ENCODE assay signal across 35 cellular contexts in the genomic region with DNA sequence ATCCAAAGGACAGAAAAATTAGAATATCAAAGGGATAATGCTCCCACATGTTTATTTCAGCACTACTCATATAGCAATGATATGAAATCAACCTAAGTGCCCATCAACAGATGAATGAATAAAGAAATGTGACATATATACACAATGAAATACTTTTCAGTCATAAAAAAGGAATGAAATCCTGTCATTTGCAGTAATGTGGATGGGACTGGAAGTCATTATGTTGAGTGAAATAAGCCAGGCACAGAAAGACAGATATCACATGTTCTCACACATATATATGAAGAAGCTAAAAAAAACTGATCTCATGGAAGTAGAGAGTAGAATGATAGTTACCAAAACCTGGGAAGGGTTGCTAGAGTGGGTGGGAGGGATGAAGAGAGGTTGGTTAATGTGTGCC.
"Had no signal": no experiment of that assay in that cellular context is flagged by ENCODE, and none has a peak within 500 bp of the region (broad histone marks: within the 10 kb centered on the region; RNA-seq: fewer than 3 reads in every experiment).

No MANE protein-coding gene starts in this region.

- H3K9ac ChIP-seq: KMS-11 had no signal

- H3K27me3 ChIP-seq: MG63 had no signal

- H3K36me3 ChIP-seq: MG63 had no signal

- H3K4me2 ChIP-seq: KMS-11 had no signal

- H3K9me3 ChIP-seq: MG63 had no signal

- H3K27ac ChIP-seq: KMS-11 had no signal

- H3K4me3 ChIP-seq: MG63 had no signal

- DNase-seq: Karpas-422, Kasumi-1, KBM-7, KG1, MG63, MV-4-11, NCI-H1048, NCI-H1092, NCI-H1092 treated with DMSO at 0.1 percent for 48 hours, NCI-H1105, NCI-H1105 treated with DMSO at 0.1 percent for 48 hours, NCI-H1417, NCI-H1417 treated with DMSO at 0.1 percent for 48 hours, NCI-H1436, NCI-H1436 treated with DMSO at 0.1 percent for 48 hours, NCI-H146, NCI-H1694, NCI-H1694 treated with DMSO at 0.1 percent for 48 hours, NCI-H187, NCI-H187 treated with DMSO at 0.1 percent for 48 hours, NCI-H1930, NCI-H2029, NCI-H2029 treated with DMSO at 0.1 percent for 48 hours, NCI-H2081, NCI-H2081 treated with DMSO at 0.1 percent for 48 hours, NCI-H2107, NCI-H2171, NCI-H2171 treated with DMSO at 0.1 percent for 48 hours, NCI-H2227 treated with DMSO at 0.1 percent for 48 hours, NCI-H226, NCI-H345, NCI-H446, NCI-H446 treated with DMSO at 0.1 percent for 48 hours, NCI-H510A had no signal
